ENCODE assay signal across 23 cellular contexts in genomic region chr12:19908825-19909224, GRCh38.
DNase-seq lines count a peak whose midpoint lies in the region; ATAC-seq, FAIRE-seq and TF ChIP-seq lines count a peak whose summit lies in the region.
"Had no signal": no experiment of that assay in that cellular context is flagged by ENCODE, and none has a peak within 500 bp of the region (broad histone marks: within the 10 kb centered on the region; RNA-seq: fewer than 3 reads in every experiment).

No MANE protein-coding gene starts in this region.

- no peak overlapping the region for H3K4me3 ChIP-seq in A549
- H3K4me3 ChIP-seq in OCI-LY3 (ENCODE audit: low read length), result no peak overlapping the region
- no peak overlapping the region for H3K4me3 ChIP-seq in heart left ventricle
- H3K4me3 ChIP-seq: adrenal gland, heart right ventricle, prostate gland, SJCRH30 had no signal

- H3K36me3 ChIP-seq in OCI-LY3 (replicated peaks; ENCODE audit: low read depth, low read length) (no peaks in the 10 kb centered on the region), heart left ventricle (no peaks in the 10 kb centered on the region)
- H3K36me3 ChIP-seq: adrenal gland, brain microvascular endothelial cell, heart right ventricle, prostate gland, SJCRH30 had no signal

- no peak for DNase-seq in A549 (ENCODE audit: low read depth in 1 of 2, low spot score in 1 of 2)
- peak; percentile 88 to 97 for DNase-seq in Kasumi-1 (lab: John Stamatoyannopoulos, UW)
- DNase-seq in globus pallidus (ENCODE audit: low spot score), result peak; percentile 35
- no peak for DNase-seq in GM20000 (ENCODE audit: low spot score)
- DNase-seq in heart left ventricle, result no peak
- no peak for DNase-seq in EL
- no peak for DNase-seq in NCI-H69 (lab: John Stamatoyannopoulos, UW)
- DNase-seq: activated CD4-positive, alpha-beta T cell treated with anti-CD3 and anti-CD28 coated beads for 4 hours; activated CD8-positive, alpha-beta memory T cell treated with anti-CD3 and anti-CD28 coated beads for 24 hours; activated naive CD4-positive, alpha-beta T cell treated with Interleukin-2 at 50 U/mL for 16 hours; activated T-cell treated with anti-CD3 and anti-CD28 coated beads, Interleukin-2, amount 50 U/mL, for 48 hours; adrenal gland; brain microvascular endothelial cell; COR-L47; effector CD4-positive, alpha-beta T cell; heart right ventricle; NCI-H1694; NCI-H748 treated with DMSO at 0.1 percent for 48 hours; SJCRH30; stimulated activated CD4-positive, alpha-beta T cell treated with anti-CD3 and anti-CD28 coated beads, Interleukin-15, amount 100 ng/mL, for 24 hours had no signal

- H2AFZ ChIP-seq in OCI-LY3 (ENCODE audit: low read depth, low read length), result no peak overlapping the region

- no peak for TF ChIP-seq RAD21 in A549 (conservative IDR thresholded peaks at IDR 0.05 in 1 of 2, IDR thresholded peaks at IDR 0.05 in 1 of 2)

- no peak overlapping the region for H3K9ac ChIP-seq in OCI-LY3 (ENCODE audit: low read length)

- CTCF ChIA-PET in A549 (lab: Yijun Ruan, JAX), result no interaction called here

- no peak for ATAC-seq in A549
- no peak for ATAC-seq in heart left ventricle
- ATAC-seq: heart right ventricle had no signal

- H3K9me3 ChIP-seq in A549 (no peaks in the 10 kb centered on the region), OCI-LY3 (ENCODE audit: insufficient read depth, low read length) (no peaks in the 10 kb centered on the region), heart left ventricle (no peaks in the 10 kb centered on the region)
- H3K9me3 ChIP-seq: adrenal gland, heart right ventricle, prostate gland, SJCRH30 had no signal

- no peaks in the 10 kb centered on the region for H3K79me2 ChIP-seq in OCI-LY3 (ENCODE audit: low read length)

- no peak overlapping the region for H3K27ac ChIP-seq in A549
- H3K27ac ChIP-seq in OCI-LY3 (ENCODE audit: low read length), result no peak overlapping the region
- peak overlapping the region in 1 of 12 donors; percentile 46 for H3K27ac ChIP-seq in heart left ventricle
- H3K27ac ChIP-seq: 22Rv1, adrenal gland, brain microvascular endothelial cell, prostate gland, SJCRH30 had no signal

- TF ChIP-seq POLR2A in A549 (IDR thresholded peaks at IDR 0.05; ENCODE audit: low read length), result no peak
- no peak for TF ChIP-seq POLR2A in heart left ventricle (IDR thresholded peaks at IDR 0.05)

- TF ChIP-seq EP300 in A549 (IDR thresholded peaks at IDR 0.05), result no peak

- FAIRE-seq in A549 (lab: Jason Lieb, UNC), result peak; percentile 18

- WGBS in A549 (ENCODE audit: missing lambda C conversion rate), result 38% methylated on average over 3 of the region's 3 CpGs
- 32 to 51% (median 35%) methylated on average over 3 of the region's 3 CpGs for WGBS in heart left ventricle, 4 donors

- H3K4me2 ChIP-seq in A549, result no peak overlapping the region
- H3K4me2 ChIP-seq in OCI-LY3 (ENCODE audit: low read length), result peak overlapping the region; percentile 48

- TF ChIP-seq CTCF in A549 (IDR thresholded peaks at IDR 0.05) (no peak), OCI-LY3 (IDR thresholded peaks at IDR 0.05; ENCODE audit: low read depth, low read length) (no peak), GM20000 (IDR thresholded peaks at IDR 0.05; ENCODE audit: extremely low read depth, missing control alignments) (no peak), heart left ventricle (IDR thresholded peaks at IDR 0.05) (no peak)

- H4K20me1 ChIP-seq in OCI-LY3 (ENCODE audit: insufficient read depth, low read length), result no peaks in the 10 kb centered on the region

- H3K4me1 ChIP-seq in A549, result 0 out of 3 replicates have a peak, but pooled peaks cover 8% of the 10 kb centered on the region
- H3K4me1 ChIP-seq in OCI-LY3 (ENCODE audit: low read length), result peaks cover 18% of the 10 kb centered on the region
- H3K4me1 ChIP-seq in heart left ventricle, result peaks cover 0 to 11% (median 0%) of the 10 kb centered on the region in 12 donors
- H3K4me1 ChIP-seq: adrenal gland, prostate gland had no signal

- POLR2A ChIA-PET in A549 (lab: Yijun Ruan, JAX), result no interaction called here

- H3K27me3 ChIP-seq in OCI-LY3 (ENCODE audit: low read depth, low read length), result no peaks in the 10 kb centered on the region
- H3K27me3 ChIP-seq in heart left ventricle, result no peaks in the 10 kb centered on the region
- H3K27me3 ChIP-seq: adrenal gland, brain microvascular endothelial cell, heart right ventricle, SJCRH30 had no signal

- intact Hi-C loops in heart left ventricle (cut with DNase I), result no loop called here

TF ChIP-seq in A549, 52 proteins besides CTCF, POLR2A, EP300 and RAD21:
- TF ChIP-seq SMC3 (IDR thresholded peaks at IDR 0.05), result no peak
- no peak for TF ChIP-seq RFX5 (IDR thresholded peaks at IDR 0.05)
- TF ChIP-seq GATA3 (IDR thresholded peaks at IDR 0.05; ENCODE audit: borderline replicate concordance), result no peak
- TF ChIP-seq, protein P1, sequence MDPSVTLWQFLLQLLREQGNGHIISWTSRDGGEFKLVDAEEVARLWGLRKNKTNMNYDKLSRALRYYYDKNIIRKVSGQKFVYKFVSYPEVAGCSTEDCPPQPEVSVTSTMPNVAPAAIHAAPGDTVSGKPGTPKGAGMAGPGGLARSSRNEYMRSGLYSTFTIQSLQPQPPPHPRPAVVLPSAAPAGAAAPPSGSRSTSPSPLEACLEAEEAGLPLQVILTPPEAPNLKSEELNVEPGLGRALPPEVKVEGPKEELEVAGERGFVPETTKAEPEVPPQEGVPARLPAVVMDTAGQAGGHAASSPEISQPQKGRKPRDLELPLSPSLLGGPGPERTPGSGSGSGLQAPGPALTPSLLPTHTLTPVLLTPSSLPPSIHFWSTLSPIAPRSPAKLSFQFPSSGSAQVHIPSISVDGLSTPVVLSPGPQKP (IDR thresholded peaks at IDR 0.05; ENCODE audit: low read depth, low read length), result no peak
- TF ChIP-seq MAZ (IDR thresholded peaks at IDR 0.05; ENCODE audit: borderline replicate concordance, low read depth, low read length), result no peak
- TF ChIP-seq MYC (IDR thresholded peaks at IDR 0.05; ENCODE audit: borderline replicate concordance, low read length), result no peak
- TF ChIP-seq HES2 (IDR thresholded peaks at IDR 0.05), result no peak
- no peak for TF ChIP-seq TP53 (CRISPR knock-in tag; IDR thresholded peaks at IDR 0.05)
- no peak for TF ChIP-seq ZC3H11A (IDR thresholded peaks at IDR 0.05)
- no peak for TF ChIP-seq CHD4 (IDR thresholded peaks at IDR 0.05; ENCODE audit: borderline replicate concordance)
- no peak for TF ChIP-seq HOXB5 (CRISPR knock-in tag; IDR thresholded peaks at IDR 0.05)
- no peak for TF ChIP-seq BHLHE40 (IDR thresholded peaks at IDR 0.05; ENCODE audit: low read depth, low read length)
- TF ChIP-seq JUNB (IDR thresholded peaks at IDR 0.05), result no peak
- TF ChIP-seq USF2 (IDR thresholded peaks at IDR 0.05), result no peak

Comparison
In these comparisons a context has a peak if more than half of its experiments do, and no peak if none do; other contexts are left out.
1. DNase-seq: peak in Kasumi-1 (2 of 2) and globus pallidus (single experiment); none in A549 (0 of 2), GM20000 (single experiment), heart left ventricle (0 of 5), EL (single experiment) and NCI-H69 (single experiment).